19 cellular contexts compared by ENCODE assay signal in genomic region chr5:143749581-143750204, GRCh38.
A peak's percentile ranks its signal among the peaks of the same experiment; 100 is the strongest.
DNase-seq lines count a peak whose midpoint lies in the region; FAIRE-seq and TF ChIP-seq lines count a peak whose summit lies in the region.
"Had no signal": no experiment of that assay in that cellular context is flagged by ENCODE, and none has a peak within 500 bp of the region (broad histone marks: within the 10 kb centered on the region; RNA-seq: fewer than 3 reads in every experiment).

No MANE protein-coding gene starts in this region.

- DNase-seq in HFFc6 (peak; percentile 33), H1 (ENCODE audit: low read depth in 1 of 2, low spot score in 2 of 2) (no peak), keratinocyte (ENCODE audit: low read depth, low spot score) (no peak), small intestine (peak; percentile 13), foreskin fibroblast (no peak), occipital lobe (lab: John Stamatoyannopoulos, UW) (no peak), HEK293T (ENCODE audit: extremely low spot score) (no peak), uterus (no peak)
- DNase-seq: BE2C; CD8-positive, alpha-beta T cell; DMS79 treated with DMSO at 0.1 percent for 48 hours; GF-D8; GOT3; NCI-H1436; NCI-H2029 treated with DMSO at 0.1 percent for 48 hours; NCI-H510A; SIG-M5 had no signal

- FAIRE-seq in H1 (lab: Jason Lieb, UNC) (peak; percentile 45), keratinocyte (lab: Jason Lieb, UNC) (peak; percentile 48), small intestine (lab: Jason Lieb, UNC) (peak; percentile 26)
- FAIRE-seq: D721Med, RCC 7860 had no signal

- no peaks in the 10 kb centered on the region for H3K79me2 ChIP-seq in H1 (ENCODE audit: control insufficient read depth in 1 of 2, insufficient read depth in 2 of 2, low read length in 2 of 2)
- no peaks in the 10 kb centered on the region for H3K79me2 ChIP-seq in keratinocyte (ENCODE audit: control insufficient read depth, insufficient read depth, low read length)

- no peak overlapping the region for H3K4me3 ChIP-seq in H1 (ENCODE audit: extremely low read depth in 1 of 4, insufficient read depth in 2 of 4, low read depth in 3 of 4, low read length in 4 of 4)
- H3K4me3 ChIP-seq in keratinocyte (ENCODE audit: control insufficient read depth in 2 of 3, extremely low read depth in 1 of 3, insufficient read depth in 2 of 3, low read depth in 1 of 3, low read length in 3 of 3), result no peak overlapping the region
- H3K4me3 ChIP-seq in small intestine (ENCODE audit: low read depth in 1 of 2, low read length in 2 of 2), result no peak overlapping the region
- no peak overlapping the region for H3K4me3 ChIP-seq in foreskin fibroblast (ENCODE audit: low read depth in 1 of 2, low read length in 2 of 2)
- H3K4me3 ChIP-seq in uterus, result no peak overlapping the region

- H3K27me3 ChIP-seq in H1 (replicated peaks in 1 of 4; ENCODE audit: control insufficient read depth in 3 of 4, extremely low read depth in 1 of 4, insufficient read depth in 3 of 4, low read length in 3 of 4), result no peaks in the 10 kb centered on the region
- H3K27me3 ChIP-seq in keratinocyte (ENCODE audit: control insufficient read depth, extremely low read depth, insufficient read depth, low read length), result peaks cover 3% of the 10 kb centered on the region
- H3K27me3 ChIP-seq in small intestine (ENCODE audit: control insufficient read depth in 2 of 2, insufficient read depth in 2 of 2, low read length in 2 of 2), result no peaks in the 10 kb centered on the region
- H3K27me3 ChIP-seq in uterus, result no peaks in the 10 kb centered on the region
- H3K27me3 ChIP-seq: BE2C had no signal

- H3K36me3 ChIP-seq in H1 (ENCODE audit: control insufficient read depth in 2 of 4, insufficient read depth in 4 of 4, low read length in 3 of 4) (no peaks in the 10 kb centered on the region), keratinocyte (ENCODE audit: control insufficient read depth in 2 of 2, extremely low read depth in 1 of 2, insufficient read depth in 2 of 2, low read length in 2 of 2) (no peaks in the 10 kb centered on the region), small intestine (ENCODE audit: control insufficient read depth in 2 of 2, insufficient read depth in 2 of 2, low read length in 2 of 2) (no peaks in the 10 kb centered on the region), uterus (no peaks in the 10 kb centered on the region)
- H3K36me3 ChIP-seq: BE2C had no signal

- H4K8ac ChIP-seq in H1 (ENCODE audit: extremely low read depth, insufficient read depth, low read length), result no peak overlapping the region

- no peak for TF ChIP-seq RAD21 in H1 (IDR thresholded peaks at IDR 0.05 in 1 of 2, conservative IDR thresholded peaks at IDR 0.05 in 1 of 2; ENCODE audit: low read depth in 2 of 2, low read length in 2 of 2)

- H4K20me1 ChIP-seq in H1 (replicated peaks in 1 of 2; ENCODE audit: control insufficient read depth in 1 of 2, insufficient read depth in 2 of 2, low read length in 2 of 2), result no peaks in the 10 kb centered on the region
- H4K20me1 ChIP-seq in keratinocyte (ENCODE audit: control insufficient read depth, extremely low read depth, insufficient read depth, low read length), result no peaks in the 10 kb centered on the region

- peaks cover 2% of the 10 kb centered on the region for H3K27me3 Mint-ChIP-seq in HFFc6 (ENCODE audit: insufficient read depth)

- H2BK5ac ChIP-seq in H1 (ENCODE audit: low read depth, low read length), result no peak overlapping the region

- H3K4me3 Mint-ChIP-seq in HFFc6, result no peak overlapping the region
- H3K4me3 Mint-ChIP-seq: CD8-positive, alpha-beta T cell had no signal

- H3K4me2 ChIP-seq in H1 (ENCODE audit: insufficient read depth in 1 of 2, low read depth in 2 of 2, low read length in 2 of 2) (no peak overlapping the region), keratinocyte (ENCODE audit: control insufficient read depth, extremely low read depth, insufficient read depth, low read depth, low read length) (no peak overlapping the region)

- no peaks in the 10 kb centered on the region for H3K23me2 ChIP-seq in H1 (ENCODE audit: low read depth, low read length)

- H3K4me1 ChIP-seq in H1 (replicated peaks in 1 of 4; ENCODE audit: control insufficient read depth in 3 of 4, insufficient read depth in 4 of 4, low read length in 3 of 4) (peaks cover 0 to 6% (median 0%) of the 10 kb centered on the region in 4 experiments; a peak in 2 of 7 replicates), keratinocyte (ENCODE audit: control insufficient read depth, extremely low read depth, insufficient read depth, low read length) (no peaks in the 10 kb centered on the region), small intestine (ENCODE audit: control insufficient read depth in 2 of 2, insufficient read depth in 1 of 2, low read depth in 1 of 2, low read length in 1 of 2) (no peaks in the 10 kb centered on the region), uterus (no peaks in the 10 kb centered on the region)
- H3K4me1 ChIP-seq: BE2C had no signal

- POLR2A ChIA-PET in H1 (lab: Charles Lee; ENCODE audit: partially characterized antibody), result no interaction called here
- POLR2A ChIA-PET in HEK293T (lab: Yijun Ruan, JAX), result no interaction called here

- H2BK120ac ChIP-seq in H1 (replicated peaks; ENCODE audit: low read depth, low read length), result no peak overlapping the region

- CTCF ChIA-PET in H1 (lab: Charles Lee; ENCODE audit: partially characterized antibody) (interaction anchor here (0.9 kb wide), 1 partner anchor 20 kb away, joined by 3 read pairs; no protein-coding TSS in a partner anchor), HEK293T (lab: Yijun Ruan, JAX) (no interaction called here)

- no peak overlapping the region for H2BK15ac ChIP-seq in H1 (ENCODE audit: low read length)

- dilution Hi-C loops in keratinocyte (cut with MboI; ENCODE audit: extremely low pct_ligation_motif_present, low sequenced_read_pairs), result no loop called here

- no peaks in the 10 kb centered on the region for H3K36me3 Mint-ChIP-seq in HFFc6 (ENCODE audit: low read depth)
- H3K36me3 Mint-ChIP-seq: CD8-positive, alpha-beta T cell had no signal

- H3K56ac ChIP-seq in H1 (replicated peaks; ENCODE audit: insufficient read length, low read depth, low read length), result no peak overlapping the region

- no peak overlapping the region for H3K23ac ChIP-seq in H1 (ENCODE audit: insufficient read length)

- H3K14ac ChIP-seq in H1 (ENCODE audit: insufficient read length), result no peak overlapping the region

- H2AK5ac ChIP-seq in H1 (ENCODE audit: low read depth, low read length), result no peak overlapping the region

- no peak overlapping the region for H4K5ac ChIP-seq in H1 (ENCODE audit: insufficient read length, low read depth, low read length)

- H2AFZ ChIP-seq in H1 (ENCODE audit: low read length) (no peak overlapping the region), keratinocyte (ENCODE audit: control insufficient read depth, low read length) (no peak overlapping the region)

- H3K9ac ChIP-seq in H1 (replicated peaks in 1 of 4; ENCODE audit: extremely low read depth in 1 of 4, low read depth in 3 of 4, low read length in 3 of 4) (no peak overlapping the region), keratinocyte (ENCODE audit: control insufficient read depth, extremely low read depth, insufficient read depth, low read length) (no peak overlapping the region)

- H3K18ac ChIP-seq in H1 (ENCODE audit: extremely low read depth, low read length), result no peak overlapping the region

- no peak overlapping the region for H2BK20ac ChIP-seq in H1 (ENCODE audit: low read length)

- H4K91ac ChIP-seq in H1 (replicated peaks; ENCODE audit: insufficient read length, low read length), result no peak overlapping the region

- H3K79me1 ChIP-seq in H1 (ENCODE audit: low read depth, low read length), result no peaks in the 10 kb centered on the region

- no peak overlapping the region for H3K4ac ChIP-seq in H1 (replicated peaks; ENCODE audit: insufficient read length, low read depth, low read length)

- H3K4me1 Mint-ChIP-seq in HFFc6 (ENCODE audit: low read depth), result peaks cover 24% of the 10 kb centered on the region

- TF ChIP-seq CTCF in HFFc6 (IDR thresholded peaks at IDR 0.05) (no peak), H1 (IDR thresholded peaks at IDR 0.05; ENCODE audit: control extremely low read depth in 1 of 3, insufficient read depth in 1 of 3, low read depth in 1 of 3, low read length in 3 of 3) (no peak), keratinocyte (optimal IDR thresholded peaks at IDR 0.05 in 1 of 3, IDR thresholded peaks at IDR 0.05 in 1 of 3, conservative IDR thresholded peaks at IDR 0.05 in 1 of 3; ENCODE audit: extremely low read depth in 1 of 3, insufficient read depth in 2 of 3, low read length in 3 of 3) (no peak), foreskin fibroblast (IDR thresholded peaks at IDR 0.05; ENCODE audit: low read depth, low read length) (no peak), uterus (IDR thresholded peaks at IDR 0.05) (no peak)

- H3K9me1 ChIP-seq in keratinocyte (ENCODE audit: control insufficient read depth, extremely low read depth, insufficient read depth, low read length), result no peaks in the 10 kb centered on the region

- no peaks in the 10 kb centered on the region for H3K9me3 Mint-ChIP-seq in HFFc6
- H3K9me3 Mint-ChIP-seq: CD8-positive, alpha-beta T cell had no signal

- H3K27ac Mint-ChIP-seq in HFFc6, result peak overlapping the region; percentile 35
- H3K27ac Mint-ChIP-seq: CD8-positive, alpha-beta T cell had no signal

- TF ChIP-seq POLR2A in H1 (IDR thresholded peaks at IDR 0.05; ENCODE audit: control extremely low read depth in 1 of 2, low read depth in 2 of 2, low read length in 2 of 2) (no peak), uterus (IDR thresholded peaks at IDR 0.05) (no peak)

- H3K9me3 ChIP-seq in H1 (ENCODE audit: insufficient read depth in 2 of 2, low read depth in 1 of 2, low read length in 1 of 2) (no peaks in the 10 kb centered on the region; a peak in 1 of 4 replicates), keratinocyte (ENCODE audit: control insufficient read depth, low read depth, low read length) (no peaks in the 10 kb centered on the region), small intestine (ENCODE audit: control insufficient read depth, low read depth) (no peaks in the 10 kb centered on the region), uterus (no peaks in the 10 kb centered on the region)
- H3K9me3 ChIP-seq: BE2C had no signal

- H2BK12ac ChIP-seq in H1 (ENCODE audit: low read depth, low read length), result no peak overlapping the region

- H3K27ac ChIP-seq in H1 (ENCODE audit: low read depth, low read length), result no peak overlapping the region
- H3K27ac ChIP-seq in keratinocyte (ENCODE audit: control insufficient read depth, insufficient read depth, low read length), result no peak overlapping the region
- H3K27ac ChIP-seq in small intestine (ENCODE audit: low read depth in 1 of 2, low read length in 1 of 2), result no peak overlapping the region
- H3K27ac ChIP-seq in uterus, result no peak overlapping the region

- no peak for TF ChIP-seq EP300 in H1 (IDR thresholded peaks at IDR 0.05; ENCODE audit: borderline replicate concordance in 1 of 2, low read depth in 2 of 2, low read length in 2 of 2)

- intact Hi-C loops in uterus (cut with DNase I; ENCODE audit: low total_unique reads), result no loop called here

TF ChIP-seq in H1, 55 proteins besides CTCF, POLR2A, EP300 and RAD21 (continues in another document):
- TF ChIP-seq SAP30 (IDR thresholded peaks at IDR 0.05; ENCODE audit: insufficient read depth, insufficient replicate concordance, low read length) (no peak), TCF12 (IDR thresholded peaks at IDR 0.05; ENCODE audit: low read depth, low read length) (no peak)

TF ChIP-seq in HEK293T, 16 proteins besides CTCF, POLR2A, EP300 and RAD21 (continues in another document):
- TF ChIP-seq BHLHE40 (IDR thresholded peaks at IDR 0.05; ENCODE audit: borderline replicate concordance), result no peak

Comparison
In these comparisons a context has a peak if more than half of its experiments do, and no peak if none do; other contexts are left out.
1. DNase-seq: peak in HFFc6 (single experiment) and small intestine (single experiment); none in H1 (0 of 2), keratinocyte (single experiment), foreskin fibroblast (0 of 2), occipital lobe (single experiment), HEK293T (single experiment) and uterus (0 of 2).